ENCODE assay signal across 1 cellular context in genomic region chr1:154183045-154183968, GRCh38.
TF ChIP-seq lines count a peak whose summit lies in the region.

No MANE protein-coding gene starts in this region.

TF ChIP-seq in HepG2, 621 proteins besides CTCF, POLR2A, EP300 and RAD21 (continued from another document and continues in another):
- TF ChIP-seq NCOA1 (CRISPR knock-in tag; IDR thresholded peaks at IDR 0.05) (no peak), DNMT1 (CRISPR knock-in tag; IDR thresholded peaks at IDR 0.05) (no peak), HOXA5 (CRISPR knock-in tag; IDR thresholded peaks at IDR 0.05) (peak; percentile 65; the same call in 1 of the 2 replicates), ZNF563 (CRISPR knock-in tag; IDR thresholded peaks at IDR 0.05) (0 out of 2 replicates have a peak, but pooled peaks have one; percentile 85), ZIK1 (CRISPR knock-in tag; IDR thresholded peaks at IDR 0.05; ENCODE audit: borderline replicate concordance, low read depth) (peak; percentile 85), ZNF451 (CRISPR knock-in tag; IDR thresholded peaks at IDR 0.05) (peak; percentile 58; the same call in 1 of the 2 replicates), GATA4 (IDR thresholded peaks at IDR 0.05; ENCODE audit: borderline replicate concordance, low read depth) (0 out of 2 replicates have a peak, but pooled peaks have one; percentile 64), ZNF510 (CRISPR knock-in tag; IDR thresholded peaks at IDR 0.05; ENCODE audit: low read depth) (0 out of 2 replicates have a peak, but pooled peaks have one; percentile 53), FOXJ3 (CRISPR knock-in tag; IDR thresholded peaks at IDR 0.05; ENCODE audit: borderline replicate concordance) (no peak), ZBTB20 (CRISPR knock-in tag; IDR thresholded peaks at IDR 0.05; ENCODE audit: borderline replicate concordance, low read depth) (peak; percentile 57), CCDC6 (CRISPR knock-in tag; IDR thresholded peaks at IDR 0.05) (peak; percentile 71; the same call in 1 of the 2 replicates), NPAS2 (CRISPR knock-in tag; IDR thresholded peaks at IDR 0.05; ENCODE audit: borderline replicate concordance) (no peak), KLF12 (CRISPR knock-in tag; IDR thresholded peaks at IDR 0.05; ENCODE audit: borderline replicate concordance) (peak; percentile 82), ZNF18 (CRISPR knock-in tag; IDR thresholded peaks at IDR 0.05; ENCODE audit: insufficient replicate concordance) (no peak), FOXC1 (CRISPR knock-in tag; IDR thresholded peaks at IDR 0.05; ENCODE audit: borderline replicate concordance) (peak; percentile 72; the same call in 1 of the 2 replicates), U2AF1 (optimal IDR thresholded peaks at IDR 0.05; ENCODE audit: low read depth, low read length) (no peak), HNRNPK (IDR thresholded peaks at IDR 0.05; ENCODE audit: low read depth, low read length, poor library complexity, severe bottlenecking) (no peak), MBD4 (IDR thresholded peaks at IDR 0.05; ENCODE audit: borderline replicate concordance, low read length) (no peak), ZXDC (CRISPR knock-in tag; IDR thresholded peaks at IDR 0.05) (no peak; the same call in 1 of the 2 replicates), TFDP2 (CRISPR knock-in tag; IDR thresholded peaks at IDR 0.05) (peak; percentile 100), ZNF674 (CRISPR knock-in tag; IDR thresholded peaks at IDR 0.05; ENCODE audit: low read depth) (no peak), MXD3 (CRISPR knock-in tag; IDR thresholded peaks at IDR 0.05) (peak; percentile 67; the same call in 1 of the 2 replicates), MIER2 (CRISPR knock-in tag; IDR thresholded peaks at IDR 0.05) (0 out of 2 replicates have a peak, but pooled peaks have one; percentile 26), SNAPC2 (CRISPR knock-in tag; IDR thresholded peaks at IDR 0.05) (no peak; the same call in 1 of the 2 replicates), REPIN1 (CRISPR knock-in tag; IDR thresholded peaks at IDR 0.05; ENCODE audit: borderline replicate concordance, low read depth) (peak; percentile 90; the same call in 1 of the 2 replicates), SPEN (CRISPR knock-in tag; IDR thresholded peaks at IDR 0.05; ENCODE audit: low read depth) (peak; percentile 86), ZNF350 (CRISPR knock-in tag; IDR thresholded peaks at IDR 0.05; ENCODE audit: borderline replicate concordance, low read depth) (peak; percentile 86), NFIC (IDR thresholded peaks at IDR 0.05; ENCODE audit: low read length) (no peak), SIN3A (IDR thresholded peaks at IDR 0.05; ENCODE audit: borderline replicate concordance, low read depth, low read length) (peak; percentile 91; the same call in 1 of the 2 replicates), ZNF562 (CRISPR knock-in tag; IDR thresholded peaks at IDR 0.05; ENCODE audit: borderline replicate concordance) (no peak), IKZF5 (CRISPR knock-in tag; IDR thresholded peaks at IDR 0.05) (peak; percentile 88), ZNF143 (CRISPR knock-in tag; IDR thresholded peaks at IDR 0.05) (peak; percentile 49; the same call in 1 of the 2 replicates), ZNF232 (CRISPR knock-in tag; IDR thresholded peaks at IDR 0.05; ENCODE audit: borderline replicate concordance) (0 out of 2 replicates have a peak, but pooled peaks have one; percentile 29), BATF2 (CRISPR knock-in tag; IDR thresholded peaks at IDR 0.05) (0 out of 2 replicates have a peak, but pooled peaks have one; percentile 50), ZNF180 (CRISPR knock-in tag; IDR thresholded peaks at IDR 0.05; ENCODE audit: borderline replicate concordance, low read depth) (no peak), CREB3 (CRISPR knock-in tag; IDR thresholded peaks at IDR 0.05) (peak; percentile 50; the same call in 1 of the 2 replicates), ZNF343 (CRISPR knock-in tag; IDR thresholded peaks at IDR 0.05) (no peak), PLSCR1 (CRISPR knock-in tag; IDR thresholded peaks at IDR 0.05; ENCODE audit: borderline replicate concordance) (no peak), NR2F2 (IDR thresholded peaks at IDR 0.05; ENCODE audit: borderline replicate concordance, low read depth) (no peak), ZNF589 (CRISPR knock-in tag; conservative IDR thresholded peaks at IDR 0.05) (0 out of 2 replicates have a peak, but pooled peaks have one; percentile 67), BHLHE40 (IDR thresholded peaks at IDR 0.05; ENCODE audit: low read length) (no peak), ZNF550 (CRISPR knock-in tag; IDR thresholded peaks at IDR 0.05; ENCODE audit: borderline replicate concordance) (no peak; the same call in 1 of the 2 replicates), KDM1A (CRISPR knock-in tag; IDR thresholded peaks at IDR 0.05) (no peak), ZNF616 (CRISPR knock-in tag; IDR thresholded peaks at IDR 0.05; ENCODE audit: low read depth) (no peak; the same call in 1 of the 2 replicates), ZNF546 (CRISPR knock-in tag; conservative IDR thresholded peaks at IDR 0.05) (peak; percentile 64; the same call in 1 of the 2 replicates), MBNL3 (CRISPR knock-in tag; conservative IDR thresholded peaks at IDR 0.05) (no peak), ZNF883 (CRISPR knock-in tag; IDR thresholded peaks at IDR 0.05; ENCODE audit: not compliant biosample characterization) (peak; percentile 70)
- TF ChIP-seq, protein P1, sequence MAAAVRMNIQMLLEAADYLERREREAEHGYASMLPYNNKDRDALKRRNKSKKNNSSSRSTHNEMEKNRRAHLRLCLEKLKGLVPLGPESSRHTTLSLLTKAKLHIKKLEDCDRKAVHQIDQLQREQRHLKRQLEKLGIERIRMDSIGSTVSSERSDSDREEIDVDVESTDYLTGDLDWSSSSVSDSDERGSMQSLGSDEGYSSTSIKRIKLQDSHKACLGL (CRISPR knock-in tag; IDR thresholded peaks at IDR 0.05): peak; percentile 70; the same call in 1 of the 2 replicates
- TF ChIP-seq, protein P2, sequence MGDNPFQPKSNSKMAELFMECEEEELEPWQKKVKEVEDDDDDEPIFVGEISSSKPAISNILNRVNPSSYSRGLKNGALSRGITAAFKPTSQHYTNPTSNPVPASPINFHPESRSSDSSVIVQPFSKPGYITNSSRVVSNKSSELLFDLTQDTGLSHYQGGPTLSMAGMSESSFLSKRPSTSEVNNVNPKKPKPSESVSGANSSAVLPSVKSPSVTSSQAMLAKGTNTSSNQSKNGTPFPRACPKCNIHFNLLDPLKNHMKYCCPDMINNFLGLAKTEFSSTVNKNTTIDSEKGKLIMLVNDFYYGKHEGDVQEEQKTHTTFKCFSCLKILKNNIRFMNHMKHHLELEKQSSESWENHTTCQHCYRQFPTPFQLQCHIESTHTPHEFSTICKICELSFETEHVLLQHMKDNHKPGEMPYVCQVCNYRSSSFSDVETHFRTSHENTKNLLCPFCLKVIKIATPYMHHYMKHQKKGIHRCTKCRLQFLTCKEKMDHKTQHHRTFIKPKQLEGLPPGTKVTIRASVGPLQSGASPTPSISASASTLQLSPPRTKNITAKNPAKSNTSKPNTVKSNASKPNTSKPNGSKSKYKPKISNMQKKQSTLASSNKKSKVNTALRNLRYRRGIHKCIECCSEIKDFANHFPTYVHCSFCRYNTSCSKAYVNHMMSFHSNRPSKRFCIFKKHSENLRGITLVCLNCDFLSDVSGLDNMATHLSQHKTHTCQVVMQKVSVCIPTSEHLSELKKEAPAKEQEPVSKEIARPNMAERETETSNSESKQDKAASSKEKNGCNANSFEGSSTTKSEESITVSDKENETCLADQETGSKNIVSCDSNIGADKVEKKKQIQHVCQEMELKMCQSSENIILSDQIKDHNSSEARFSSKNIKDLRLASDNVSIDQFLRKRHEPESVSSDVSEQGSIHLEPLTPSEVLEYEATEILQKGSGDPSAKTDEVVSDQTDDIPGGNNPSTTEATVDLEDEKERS (CRISPR knock-in tag; IDR thresholded peaks at IDR 0.05): peak; percentile 76; the same call in 1 of the 2 replicates
- TF ChIP-seq, protein P3, sequence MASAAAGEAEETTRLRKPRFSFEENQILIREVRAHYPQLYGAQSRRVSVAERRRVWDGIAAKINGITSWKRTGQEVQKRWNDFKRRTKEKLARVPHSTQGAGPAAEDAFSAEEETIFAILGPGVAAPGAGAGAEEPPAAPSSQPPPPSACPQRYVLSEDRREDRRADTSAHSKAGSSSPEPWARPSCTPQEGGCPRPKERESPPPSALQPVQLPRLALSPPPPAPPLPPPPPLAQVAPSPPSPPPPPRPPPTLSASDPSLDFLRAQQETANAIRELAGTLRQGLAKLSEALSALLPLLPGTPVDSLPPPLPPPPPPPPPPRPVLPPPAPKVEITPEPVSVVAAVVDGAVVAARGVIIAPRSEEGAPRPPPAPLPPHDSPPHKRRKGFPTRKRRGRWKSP (CRISPR knock-in tag; IDR thresholded peaks at IDR 0.05): no peak
- TF ChIP-seq, protein P4, sequence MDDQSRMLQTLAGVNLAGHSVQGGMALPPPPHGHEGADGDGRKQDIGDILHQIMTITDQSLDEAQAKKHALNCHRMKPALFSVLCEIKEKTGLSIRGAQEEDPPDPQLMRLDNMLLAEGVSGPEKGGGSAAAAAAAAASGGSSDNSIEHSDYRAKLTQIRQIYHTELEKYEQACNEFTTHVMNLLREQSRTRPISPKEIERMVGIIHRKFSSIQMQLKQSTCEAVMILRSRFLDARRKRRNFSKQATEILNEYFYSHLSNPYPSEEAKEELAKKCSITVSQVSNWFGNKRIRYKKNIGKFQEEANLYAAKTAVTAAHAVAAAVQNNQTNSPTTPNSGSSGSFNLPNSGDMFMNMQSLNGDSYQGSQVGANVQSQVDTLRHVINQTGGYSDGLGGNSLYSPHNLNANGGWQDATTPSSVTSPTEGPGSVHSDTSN (CRISPR knock-in tag; IDR thresholded peaks at IDR 0.05; ENCODE audit: borderline replicate concordance): no peak
